Comparison of ENCODE assay signal across 10 cellular contexts in the genomic region with DNA sequence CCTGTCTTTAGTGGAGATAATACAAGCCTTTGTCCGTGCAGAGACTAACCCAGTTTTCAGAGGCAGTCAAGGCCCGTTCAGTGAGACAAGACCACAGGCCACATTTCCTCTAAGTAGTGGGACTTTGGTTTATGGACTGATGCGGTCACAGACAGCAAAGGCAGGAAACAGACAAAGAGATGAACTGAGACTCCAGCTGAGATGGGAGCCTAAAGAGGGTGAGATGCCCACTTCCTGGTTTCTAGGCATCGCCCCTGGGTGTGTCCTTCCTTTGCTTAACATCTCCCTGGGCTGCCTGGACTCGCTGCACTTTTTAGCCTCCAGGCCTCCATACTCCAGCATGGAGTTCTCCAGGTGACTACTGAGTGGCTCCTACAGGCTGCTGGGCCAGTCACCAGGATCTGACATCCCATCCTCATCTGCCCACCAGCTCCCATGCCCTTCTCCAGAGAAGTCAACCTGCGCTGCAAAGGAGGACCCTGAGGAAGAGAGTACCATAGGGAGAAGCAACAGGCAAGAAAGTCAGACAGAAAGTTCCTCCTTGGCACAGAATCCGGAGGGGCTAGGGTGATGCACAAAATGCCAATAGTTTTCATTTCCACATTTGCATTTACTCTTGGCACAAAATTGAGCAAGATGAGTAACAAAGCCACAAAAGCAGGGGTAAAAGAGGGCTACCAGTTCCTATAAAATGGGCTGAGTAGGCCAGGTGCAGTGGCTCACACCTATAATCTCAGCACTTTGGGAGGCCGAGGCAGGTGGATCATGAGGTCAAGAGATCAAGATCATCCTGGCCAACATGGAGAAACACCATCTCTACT. TPM values are rescaled to one million over a fixed set of nuclear protein-coding genes. Genes with fewer than 3 reads are reported as not detected.
DNase-seq lines count a peak whose midpoint lies in the region; ATAC-seq and TF ChIP-seq lines count a peak whose summit lies in the region.
"Had no signal": no experiment of that assay in that cellular context is flagged by ENCODE, and none has a peak within 500 bp of the region (broad histone marks: within the 10 kb centered on the region; RNA-seq: fewer than 3 reads in every experiment).

No MANE protein-coding gene starts in this region.

- 67 to 83% (median 72%) methylated on average over 8 of the region's 8 CpGs for whole genome bisulfite sequencing in stomach, 5 donors
- WGBS in testis, 2 donors, result 79 to 87% methylated on average over 8 of the region's 8 CpGs

- H3K27ac ChIP-seq in right atrium auricular region (peak overlapping the region in 1 of 2 donors; percentile 13), dorsolateral prefrontal cortex (peak overlapping the region in 46 of 59 donors; percentile 0 to 82 (median 47)), stomach (peak overlapping the region in 4 of 5 donors; percentile 37 to 89 (median 61)), testis (peak overlapping the region in 1 of 2 donors; percentile 54)
- H3K27ac ChIP-seq: SJCRH30 had no signal

- H3K4me1 ChIP-seq in right atrium auricular region (no peaks in the 10 kb centered on the region), stomach (peaks cover 0 to 28% (median 0%) of the 10 kb centered on the region in 4 donors), testis (no peaks in the 10 kb centered on the region)

- intact Hi-C loops in Right ventricle myocardium superior (cut with DNase I) (no loop called here), dorsolateral prefrontal cortex (cut with DNase I) (no loop called here), stomach (cut with DNase I; ENCODE audit: low total_unique reads) (no loop called here), testis (cut with DNase I; ENCODE audit: low total_unique reads) (no loop called here)

- ATAC-seq in Right ventricle myocardium superior (ENCODE audit: poor library complexity), result peak; percentile 25

- TF ChIP-seq EP300 in stomach (IDR thresholded peaks at IDR 0.05), result no peak

- H3K4me3 ChIP-seq in right atrium auricular region, result no peak overlapping the region
- no peak overlapping the region for H3K4me3 ChIP-seq in dorsolateral prefrontal cortex
- H3K4me3 ChIP-seq in stomach, result peak overlapping the region in 1 of 4 donors; percentile 5
- H3K4me3 ChIP-seq in testis, result no peak overlapping the region
- H3K4me3 ChIP-seq: SJCRH30 had no signal

- H3K27me3 ChIP-seq in right atrium auricular region, result no peaks in the 10 kb centered on the region
- no peaks in the 10 kb centered on the region for H3K27me3 ChIP-seq in dorsolateral prefrontal cortex
- H3K27me3 ChIP-seq in stomach, result no peaks in the 10 kb centered on the region
- H3K27me3 ChIP-seq in testis, result no peaks in the 10 kb centered on the region
- H3K27me3 ChIP-seq: heart left ventricle, SJCRH30 had no signal

- H3K36me3 ChIP-seq in right atrium auricular region (peaks cover 16% of the 10 kb centered on the region), stomach (peaks cover 20 to 91% (median 73%) of the 10 kb centered on the region in 4 donors), testis (ENCODE audit: low read depth, missing control alignments) (no peaks in the 10 kb centered on the region)

- no peak for TF ChIP-seq CTCF in right atrium auricular region (IDR thresholded peaks at IDR 0.05)
- no peak for TF ChIP-seq CTCF in dorsolateral prefrontal cortex (IDR thresholded peaks at IDR 0.05 in 54 of 56, conservative IDR thresholded peaks at IDR 0.05 in 2 of 56; ENCODE audit: low read depth in 1 of 56, partially characterized antibody in 56 of 56)
- no peak for TF ChIP-seq CTCF in stomach (IDR thresholded peaks at IDR 0.05)
- no peak for TF ChIP-seq CTCF in testis (IDR thresholded peaks at IDR 0.05)

- DNase-seq in Right ventricle myocardium superior, result no peak
- no peak for DNase-seq in right atrium auricular region (ENCODE audit: low spot score)
- DNase-seq in SIG-M5 treated with dmso at 0.1 percent for 504 hours (lab: John Stamatoyannopoulos, UW; ENCODE audit: unreplicated experiment), result peak; percentile 93
- DNase-seq in dorsolateral prefrontal cortex, result peak in 1 of 10 donors; percentile 20
- no peak for DNase-seq in stomach
- no peak for DNase-seq in testis
- no peak for DNase-seq in NCI-H345 treated with DMSO at 0.1 percent for 48 hours (lab: John Stamatoyannopoulos, UW; ENCODE audit: unreplicated experiment)
- no peak for DNase-seq in occipital lobe (lab: John Stamatoyannopoulos, UW)
- DNase-seq: heart left ventricle, SJCRH30 had no signal

- H3K9me3 ChIP-seq in right atrium auricular region (no peaks in the 10 kb centered on the region), stomach (no peaks in the 10 kb centered on the region), testis (no peaks in the 10 kb centered on the region)
- H3K9me3 ChIP-seq: heart left ventricle, SJCRH30 had no signal

- TF ChIP-seq POLR2A in stomach (IDR thresholded peaks at IDR 0.05) (no peak), testis (IDR thresholded peaks at IDR 0.05) (no peak)

RNA-seq across cellular contexts. Expression of a gene that starts 15.1 kb away (rescaled TPM):
- total RNA-seq in Right ventricle myocardium superior, result 9.4 TPM
- total RNA-seq in right atrium auricular region, result 10 to 100 TPM in 1 of 2 donors, 1 to 10 TPM in 1; 7.4 to 13.1 TPM
- total RNA-seq in dorsolateral prefrontal cortex, result 10 to 100 TPM in 119 of 120 experiments, 1 to 10 TPM in 1; 9.2 to 62.4 (median 20.7) TPM
- total RNA-seq in stomach, result 10 to 100 TPM in 3 of 5 donors, 1 to 10 TPM in 2; 5.3 to 44.0 (median 17.6) TPM
- 10 to 100 TPM in 2 of 3 donors, 1 to 10 TPM in 1; 9.8 to 18.2 (median 15.6) TPM for polyA plus RNA-seq in stomach
- 100 to 1,000 TPM; 103 to 132 TPM for total RNA-seq in testis
- polyA plus RNA-seq in testis (ENCODE audit: insufficient read depth, low read depth, low replicate concordance), result 56.9 TPM
- 3.4 TPM for total RNA-seq in occipital lobe

RNA-seq across cellular contexts. Expression of a gene that starts 26.9 kb away (rescaled TPM):
- 21.4 TPM for total RNA-seq in Right ventricle myocardium superior
- total RNA-seq in right atrium auricular region, result 10 to 100 TPM; 16.9 to 27.8 TPM
- 10 to 100 TPM; 22.6 to 58.6 (median 33.9) TPM for total RNA-seq in dorsolateral prefrontal cortex
- total RNA-seq in stomach, result 10 to 100 TPM in 2 of 5 donors, 1 to 10 TPM in 2, under 1 TPM in 1; 0.58 to 44.4 (median 4.0) TPM
- polyA plus RNA-seq in stomach, result 10 to 100 TPM; 21.9 to 37.6 (median 29.1) TPM
- total RNA-seq in testis, result 10 to 100 TPM; 67.7 to 71.3 TPM
- 131 TPM for polyA plus RNA-seq in testis (ENCODE audit: insufficient read depth, low read depth, low replicate concordance)
- total RNA-seq in occipital lobe, result 64.1 TPM

RNA-seq across cellular contexts. Expression of a gene that starts 47.4 kb away (rescaled TPM):
- not detected for total RNA-seq in Right ventricle myocardium superior
- total RNA-seq in right atrium auricular region, result 1 to 10 TPM in 1 of 2 donors, under 1 TPM in 1; 0.78 to 6.7 TPM
- total RNA-seq in dorsolateral prefrontal cortex, result 1 to 10 TPM in 57 of 120 experiments, under 1 TPM in 60, not detected in 3; 0.28 to 2.8 (median 0.98) TPM
- 10 to 100 TPM in 2 of 5 donors, 1 to 10 TPM in 1, under 1 TPM in 1, not detected in 1; 0.89 to 73.6 (median 12.7) TPM for total RNA-seq in stomach
- polyA plus RNA-seq in stomach, result 10 to 100 TPM in 1 of 3 donors, 1 to 10 TPM in 2; 2.9 to 17.9 (median 8.0) TPM
- total RNA-seq in testis, result 1 to 10 TPM; 2.1 to 2.5 TPM
- 2.7 TPM for polyA plus RNA-seq in testis (ENCODE audit: insufficient read depth, low read depth, low replicate concordance)
- not detected for total RNA-seq in occipital lobe

RNA-seq across cellular contexts. Expression of a gene that starts 56.8 kb away (rescaled TPM):
- 21.3 TPM for total RNA-seq in Right ventricle myocardium superior
- 10 to 100 TPM; 17.9 to 23.9 TPM for total RNA-seq in right atrium auricular region
- 10 to 100 TPM; 26.5 to 47.0 (median 34.4) TPM for total RNA-seq in dorsolateral prefrontal cortex
- 10 to 100 TPM in 3 of 5 donors, 1 to 10 TPM in 1, under 1 TPM in 1; 0.58 to 40.0 (median 22.7) TPM for total RNA-seq in stomach
- 10 to 100 TPM; 20.4 to 25.1 (median 21.8) TPM for polyA plus RNA-seq in stomach
- 10 to 100 TPM; 39.4 to 57.7 TPM for total RNA-seq in testis
- polyA plus RNA-seq in testis (ENCODE audit: insufficient read depth, low read depth, low replicate concordance), result 49.4 TPM
- 51.9 TPM for total RNA-seq in occipital lobe
